Comparison of ENCODE assay signal across 9 cellular contexts in the genomic region with DNA sequence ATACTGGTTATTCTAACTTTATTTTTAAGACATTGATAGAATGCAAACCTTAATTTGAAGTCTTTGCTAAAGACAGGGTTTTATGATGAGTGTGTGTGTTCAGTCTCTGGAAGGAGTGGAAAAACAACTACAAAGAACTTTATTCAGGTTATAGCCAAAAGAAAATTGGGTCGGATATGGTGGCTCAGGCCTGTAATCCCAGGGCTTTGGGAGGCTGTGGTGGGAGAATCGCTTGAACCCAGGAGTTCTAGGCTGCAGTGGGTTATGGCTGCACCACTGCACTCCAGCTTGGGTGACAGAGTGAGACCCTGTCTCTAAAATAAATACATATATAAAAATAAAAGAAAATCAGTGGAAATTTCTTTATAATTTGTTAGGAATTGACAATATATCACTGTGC.
"Had no signal": no experiment of that assay in that cellular context is flagged by ENCODE, and none has a peak within 500 bp of the region (broad histone marks: within the 10 kb centered on the region; RNA-seq: fewer than 3 reads in every experiment).

No MANE protein-coding gene starts in this region.

- DNase-seq: GM23248, GOT3, H7, H9, HCEC 1CT, HFFc6 had no signal

- H3K9me3 ChIP-seq: HAP-1 had no signal

- H3K36me3 ChIP-seq: HAP-1 had no signal

- ATAC-seq: GM23338, HCT116 had no signal

- H3K4me1 ChIP-seq: HAP-1 had no signal

- H3K4me3 ChIP-seq: GM23248, GM23338, HAP-1 had no signal

- H3K27ac ChIP-seq: GM23248 had no signal
